In the genomic region with DNA sequence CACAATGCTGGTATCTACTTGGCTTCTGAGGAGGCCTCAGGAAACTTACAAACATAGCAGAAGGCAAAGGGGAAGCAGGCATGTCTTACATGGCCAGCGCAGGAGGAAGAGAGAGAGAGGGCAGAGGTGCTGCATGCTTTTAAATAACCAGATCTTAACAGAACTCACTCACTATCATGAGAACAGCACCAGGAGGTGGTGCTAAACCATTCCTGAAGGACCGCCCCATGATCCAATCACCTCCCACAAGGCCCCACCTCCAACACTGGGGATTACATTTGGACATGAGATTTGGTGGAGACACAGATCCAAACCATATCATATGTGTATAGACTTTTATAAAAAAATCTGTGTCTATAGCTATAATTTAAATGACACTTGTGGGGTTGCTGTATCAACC, we compare ENCODE assay signal across 13 cellular contexts. TPM values are rescaled to one million over a fixed set of nuclear protein-coding genes. Genes with fewer than 3 reads are reported as not detected.
"Had no signal": no experiment of that assay in that cellular context is flagged by ENCODE, and none has a peak within 500 bp of the region (broad histone marks: within the 10 kb centered on the region; RNA-seq: fewer than 3 reads in every experiment).

No MANE protein-coding gene starts in this region.

- H3K4me3 ChIP-seq: adrenal gland, left lung, ovary, smooth muscle cell, stomach had no signal

- H3K36me3 ChIP-seq: adrenal gland, left lung, ovary, stomach had no signal

- H3K27me3 ChIP-seq: adrenal gland, left lung, ovary, stomach had no signal

- H3K27ac ChIP-seq: adrenal gland, left lung, ovary, stomach had no signal

- DNase-seq: activated CD4-positive, alpha-beta T cell treated with anti-CD3 and anti-CD28 coated beads for 36 hours; activated CD4-positive, alpha-beta T cell treated with anti-CD3 and anti-CD28 coated beads, Interleukin-2, amount 50 U/mL, for 48 hours; activated gamma-delta T cell treated with Interleukin-2 at 50 U/mL for 16 hours; adrenal gland; effector memory CD8-positive, alpha-beta T cell; head of caudate nucleus; left lung; naive thymus-derived CD8-positive, alpha-beta T cell; ovary; stimulated activated CD4-positive, alpha-beta T cell treated with anti-CD3 and anti-CD28 coated beads, Interleukin-4, amount 100 ng/mL, for 24 hours; stomach; trophoblast cell had no signal

RNA-seq across cellular contexts. Expression of gene ERVMER34-1, which starts 48.6 kb away (rescaled TPM):
- total RNA-seq: naive thymus-derived CD8-positive, alpha-beta T cell had no signal
- polyA plus RNA-seq: naive thymus-derived CD8-positive, alpha-beta T cell had no signal
